Comparison of ENCODE assay signal across 8 cellular contexts in the genomic region with DNA sequence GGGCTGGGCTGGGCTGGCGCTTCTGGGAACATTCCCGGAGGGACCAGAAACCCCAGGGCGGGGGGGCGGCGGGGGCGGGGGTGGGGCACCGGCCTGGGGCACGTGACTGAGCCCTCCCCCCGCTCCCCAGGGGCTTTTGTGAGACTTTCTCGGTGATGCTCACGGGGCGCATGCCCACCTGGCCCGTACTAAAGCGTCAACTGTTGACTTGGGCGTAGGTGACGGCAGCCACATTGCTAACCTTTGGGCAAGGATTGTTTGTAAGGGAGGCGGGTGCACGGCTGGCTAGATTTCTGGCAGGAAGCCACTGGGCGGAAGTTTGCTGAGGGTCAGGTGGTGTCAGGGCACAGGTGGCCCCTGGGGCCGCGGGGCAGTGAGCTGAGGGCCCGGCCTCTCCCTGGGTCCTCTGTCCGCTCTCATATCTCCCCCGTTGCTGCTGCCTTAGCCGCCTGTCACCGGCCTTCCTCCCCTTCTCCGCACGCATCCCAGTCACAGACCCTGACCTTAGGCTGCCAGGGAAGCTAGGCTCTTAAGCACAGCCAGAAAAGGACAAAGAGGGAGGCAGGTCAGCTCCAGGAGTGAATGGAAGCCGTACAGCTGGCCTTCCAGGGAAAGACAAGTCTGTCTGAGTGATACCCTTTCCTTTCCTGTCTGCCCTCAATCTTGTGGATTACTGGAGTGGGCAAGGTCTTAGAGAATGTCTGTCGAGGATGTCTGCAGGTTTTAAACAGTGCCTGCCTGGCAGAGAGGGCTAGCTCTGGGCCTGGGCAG. TPM values are rescaled to one million over a fixed set of nuclear protein-coding genes. Genes with fewer than 3 reads are reported as not detected.
DNase-seq lines count a peak whose midpoint lies in the region; ATAC-seq and TF ChIP-seq lines count a peak whose summit lies in the region.

No MANE protein-coding gene starts in this region.

- no peak for TF ChIP-seq EP300 in suprapubic skin (IDR thresholded peaks at IDR 0.05)

- intact Hi-C loops in OCI-LY7 (cut with micrococcal nuclease; ENCODE audit: unreplicated experiment) = loop anchor here (1.0 to 5.0 kb wide), 2 partner anchors 18 to 103 kb away; a partner anchor contains a TSS
- intact Hi-C loops in right lobe of liver (cut with DNase I) = no loop called here

- H3K4me2 ChIP-seq in OCI-LY7 (ENCODE audit: low read length) = peak overlapping the region; percentile 93

- 9% methylated on average over 14 of the region's 30 CpGs for WGBS in right lobe of liver (ENCODE audit: insufficient coverage, low coverage, low lambda C conversion rate, missing lambda C conversion rate)
- 31% methylated on average over 13 of the region's 30 CpGs for WGBS in suprapubic skin

- no peak overlapping the region; the same call in 1 of the 2 replicates for H2AFZ ChIP-seq in OCI-LY7 (ENCODE audit: low read length)

- no peaks in the 10 kb centered on the region for H3K36me3 ChIP-seq in OCI-LY7 (ENCODE audit: insufficient read depth, low read length)
- peaks cover 0 to 7% (median under 1%) of the 10 kb centered on the region in 4 donors for H3K36me3 ChIP-seq in right lobe of liver
- peaks cover 4% of the 10 kb centered on the region for H3K36me3 ChIP-seq in suprapubic skin

- TF ChIP-seq POLR2A in right lobe of liver (IDR thresholded peaks at IDR 0.05) (peak; percentile 76), suprapubic skin (IDR thresholded peaks at IDR 0.05) (no peak)

- H3K4me3 ChIP-seq in OCI-LY7 (ENCODE audit: low read depth, low read length, poor library complexity, severe bottlenecking) (peak overlapping the region; percentile 74), right lobe of liver (peak overlapping the region; percentile 43 to 79 (median 72)), suprapubic skin (peak overlapping the region; percentile 85)

- no peaks in the 10 kb centered on the region for H3K9me3 ChIP-seq in OCI-LY7 (ENCODE audit: low read length)
- H3K9me3 ChIP-seq in right lobe of liver = no peaks in the 10 kb centered on the region
- H3K9me3 ChIP-seq in suprapubic skin = no peaks in the 10 kb centered on the region

- peaks cover 51% of the 10 kb centered on the region for H3K4me1 ChIP-seq in OCI-LY7 (ENCODE audit: insufficient read depth, low read length, poor library complexity, severe bottlenecking)
- peaks cover 0 to 22% (median 6%) of the 10 kb centered on the region in 4 donors for H3K4me1 ChIP-seq in right lobe of liver
- H3K4me1 ChIP-seq in suprapubic skin = peaks cover 12% of the 10 kb centered on the region

- H3K27ac ChIP-seq in OCI-LY7 (ENCODE audit: low read depth, low read length, poor library complexity, severe bottlenecking) (peak overlapping the region; percentile 77), cingulate gyrus (ENCODE audit: low read depth, low read length) (peak overlapping the region; percentile 91), right lobe of liver (peak overlapping the region; percentile 79 to 99 (median 98)), suprapubic skin (peak overlapping the region; percentile 88)

- H3K79me2 ChIP-seq in OCI-LY7 (ENCODE audit: insufficient read depth, low read depth, low read length) = no peaks in the 10 kb centered on the region

- TF ChIP-seq CTCF in OCI-LY7 (conservative IDR thresholded peaks at IDR 0.05; ENCODE audit: low read length) (no peak), right lobe of liver (IDR thresholded peaks at IDR 0.05) (no peak), suprapubic skin (IDR thresholded peaks at IDR 0.05) (no peak)

- peak; percentile 18 for ATAC-seq in HG03280 (IDR thresholded peaks at IDR 0.05; ENCODE audit: unreplicated experiment)
- ATAC-seq in right lobe of liver = peak; percentile 57 to 71 (median 64)

- CTCF ChIA-PET in OCI-LY7 (lab: Charles Lee; ENCODE audit: unreplicated experiment) = interaction anchor here (1.7 kb wide), 1 partner anchor 19 kb away, joined by 5 read pairs; a partner anchor contains a TSS

- POLR2A ChIA-PET in OCI-LY7 (lab: Charles Lee) = interaction anchor here (1.4 to 1.5 kb wide), 2 partner anchors 42 to 105 kb away, joined by 5 to 6 read pairs; a partner anchor contains a TSS

- DNase-seq in COLO829 (ENCODE audit: low spot score) = peak; percentile 51
- DNase-seq in GM19238 (ENCODE audit: insufficient read length, low spot score) = peak; percentile 75
- peak; percentile 91 for DNase-seq in OCI-LY7 (ENCODE audit: low spot score)
- peak; percentile 90 to 96 (median 95) for DNase-seq in right lobe of liver
- DNase-seq in suprapubic skin (ENCODE audit: low spot score in 2 of 2) = peak in 1 of 2 donors; percentile 87
- no peak for DNase-seq in AML-193 (lab: John Stamatoyannopoulos, UW)

- no TSS peak for BruUV-seq in OCI-LY7 (replicated peaks; lab: Mats Ljungman, UMichigan)

- H3K27me3 ChIP-seq in right lobe of liver (no peaks in the 10 kb centered on the region), suprapubic skin (no peaks in the 10 kb centered on the region)

- H3K9me2 ChIP-seq in OCI-LY7 (ENCODE audit: insufficient read depth, low read length) = no peaks in the 10 kb centered on the region

- H4K20me1 ChIP-seq in OCI-LY7 (ENCODE audit: insufficient read depth, low read length) = no peaks in the 10 kb centered on the region

RNA-seq across cellular contexts. Expression of a gene that starts 0.8 kb away (rescaled TPM):
- 14.9 and 17.2 TPM in 2 replicates for total RNA-seq in OCI-LY7 (2014; rRNA removed; shearing (Covaris generic))
- total RNA-seq in OCI-LY7 (2022) (16.7 and 19.2 TPM in 2 replicates), right lobe of liver (10 to 100 TPM; 23.5 to 39.8 (median 32.9) TPM), suprapubic skin (10 to 100 TPM in 2 of 4 donors, 1 to 10 TPM in 2; 6.8 to 11.6 (median 9.4) TPM)

RNA-seq across cellular contexts. Expression of a gene that starts 18.3 kb away (rescaled TPM):
- total RNA-seq in OCI-LY7 (2014; rRNA removed; shearing (Covaris generic)) = 45.2 and 52.9 TPM in 2 replicates
- total RNA-seq in OCI-LY7 (2022) = 42.1 and 51.0 TPM in 2 replicates
- 1 to 10 TPM in 5 of 6 experiments, under 1 TPM in 1; 0.88 to 6.8 (median 2.8) TPM for total RNA-seq in right lobe of liver
- total RNA-seq in suprapubic skin = 1 to 10 TPM in 1 of 4 donors, under 1 TPM in 3; 0.29 to 3.7 (median 0.49) TPM

RNA-seq across cellular contexts. Expression of a gene that starts 38.4 kb away (rescaled TPM):
- 6.2 and 6.6 TPM in 2 replicates for total RNA-seq in OCI-LY7 (2014; rRNA removed; shearing (Covaris generic))
- total RNA-seq in OCI-LY7 (2022) = 18.1 and 18.5 TPM in 2 replicates
- total RNA-seq in right lobe of liver = 10 to 100 TPM in 3 of 6 experiments, 1 to 10 TPM in 3; 8.1 to 27.7 (median 11.3) TPM
- 1 to 10 TPM; 1.2 to 3.3 (median 1.6) TPM for total RNA-seq in suprapubic skin

RNA-seq across cellular contexts. Expression of a gene that starts 42.8 kb away (rescaled TPM):
- 33.6 and 35.7 TPM in 2 replicates for total RNA-seq in OCI-LY7 (2014; rRNA removed; shearing (Covaris generic))
- total RNA-seq in OCI-LY7 (2022) (40.6 and 45.5 TPM in 2 replicates), right lobe of liver (10 to 100 TPM in 5 of 6 experiments, 1 to 10 TPM in 1; 9.5 to 19.9 (median 12.0) TPM), suprapubic skin (10 to 100 TPM; 20.9 to 28.3 (median 22.2) TPM)

Comparison
In these comparisons a context has a peak if more than half of its experiments do, and no peak if none do; other contexts are left out.
1. DNase-seq: peak in COLO829 (single experiment), GM19238 (single experiment), OCI-LY7 (single experiment) and right lobe of liver (3 of 3); none in AML-193 (0 of 2).
2. RNA of a gene that starts 18.3 kb away (total RNA-seq): 42.1 to 52.9 TPM in OCI-LY7; 0.88 to 6.8 TPM in right lobe of liver and 0.29 to 3.7 TPM in suprapubic skin; every median in the first group is over 4 times any median in the second.
3. Peak in every context shown above with its lines, with median percentiles within 50 percentile points of each other: H3K27ac ChIP-seq and H3K4me3 ChIP-seq.